In genomic region chr10:24503627-24504320, GRCh38 we compare ENCODE assay signal across 8 cellular contexts.
DNase-seq lines count a peak whose midpoint lies in the region; ATAC-seq and TF ChIP-seq lines count a peak whose summit lies in the region.

No MANE protein-coding gene starts in this region.

- H3K27ac Mint-ChIP-seq in GM23338 = no peak overlapping the region; the same call in 1 of the 2 replicates
- no peak overlapping the region for H3K27ac Mint-ChIP-seq in activated T-helper 17 cell treated with anti-CD3 and anti-CD28 coated beads, Interleukin-2, amount 50 U/mL, for 72 hours

- H3K4me3 ChIP-seq in GM23338 = no peak overlapping the region

- H3F3A ChIP-seq in GM23338 (replicated peaks; ENCODE audit: low read depth) = no peaks in the 10 kb centered on the region

- DNase-seq in SIG-M5 treated with dmso at 0.1 percent for 504 hours (lab: John Stamatoyannopoulos, UW; ENCODE audit: unreplicated experiment) (peak; percentile 5), SIG-M5 (lab: John Stamatoyannopoulos, UW) (no peak), GM23338 (ENCODE audit: low spot score) (peak; percentile 90), NAMALWA (ENCODE audit: low spot score) (peak; percentile 74), inferior parietal cortex (ENCODE audit: extremely low spot score) (peak; percentile 36), ureter (ENCODE audit: low spot score) (no peak)
- DNase-seq in stimulated activated naive CD8-positive, alpha-beta T cell treated with anti-CD3 and anti-CD28 coated beads, Interleukin-15, Interleukin-2, amounts not matched to agents 100 U/mL and 50 U/mL, for 24 hours = peak; percentile 43

- H3K36me3 Mint-ChIP-seq in GM23338 (ENCODE audit: low read depth) = peaks cover 4% of the 10 kb centered on the region; the same call in 1 of the 3 replicates
- H3K36me3 Mint-ChIP-seq in activated T-helper 17 cell treated with anti-CD3 and anti-CD28 coated beads, Interleukin-2, amount 50 U/mL, for 72 hours (ENCODE audit: low read depth) = no peaks in the 10 kb centered on the region

- H4K20me1 ChIP-seq in GM23338 (replicated peaks; ENCODE audit: insufficient read depth) = no peaks in the 10 kb centered on the region

- no peaks in the 10 kb centered on the region for H3K79me2 ChIP-seq in GM23338 (replicated peaks; ENCODE audit: insufficient read depth)

- H3K9me2 ChIP-seq in GM23338 (ENCODE audit: insufficient read depth) = no peaks in the 10 kb centered on the region

- no peak overlapping the region for H2AFZ ChIP-seq in GM23338

- peaks cover 4% of the 10 kb centered on the region; the same call in 1 of the 3 replicates for H3K9me3 Mint-ChIP-seq in GM23338
- no peaks in the 10 kb centered on the region for H3K9me3 Mint-ChIP-seq in activated T-helper 17 cell treated with anti-CD3 and anti-CD28 coated beads, Interleukin-2, amount 50 U/mL, for 72 hours

- H3K36me3 ChIP-seq in GM23338 (ENCODE audit: insufficient read depth) = no peaks in the 10 kb centered on the region

- peak; percentile 88 to 92 for TF ChIP-seq CTCF in GM23338 (conservative IDR thresholded peaks at IDR 0.05; ENCODE audit: low read depth in 2 of 2)

- peak; percentile 99 for ATAC-seq in GM23338
- peak; percentile 54 for ATAC-seq in activated T-helper 17 cell treated with anti-CD3 and anti-CD28 coated beads, Interleukin-2, amount 50 U/mL, for 72 hours (replicated peaks)
- peak; percentile 36 for ATAC-seq in stimulated activated naive CD8-positive, alpha-beta T cell treated with anti-CD3 and anti-CD28 coated beads, Interleukin-15, Interleukin-2, amounts not matched to agents 100 U/mL and 50 U/mL, for 24 hours

- no peaks in the 10 kb centered on the region for H3K27me3 ChIP-seq in GM23338 (ENCODE audit: insufficient read depth)

- peaks cover 5% of the 10 kb centered on the region; the same call in 2 of the 3 replicates for H3K4me1 Mint-ChIP-seq in GM23338
- H3K4me1 Mint-ChIP-seq in activated T-helper 17 cell treated with anti-CD3 and anti-CD28 coated beads, Interleukin-2, amount 50 U/mL, for 72 hours = no peaks in the 10 kb centered on the region

- H3K4me3 Mint-ChIP-seq in GM23338 = no peak overlapping the region
- H3K4me3 Mint-ChIP-seq in activated T-helper 17 cell treated with anti-CD3 and anti-CD28 coated beads, Interleukin-2, amount 50 U/mL, for 72 hours = no peak overlapping the region

- H3K27me3 Mint-ChIP-seq in GM23338 (ENCODE audit: insufficient read depth, low read depth, poor library complexity) = peaks cover 2% of the 10 kb centered on the region
- H3K27me3 Mint-ChIP-seq in activated T-helper 17 cell treated with anti-CD3 and anti-CD28 coated beads, Interleukin-2, amount 50 U/mL, for 72 hours = peaks cover 7% of the 10 kb centered on the region

- H3K4me1 ChIP-seq in GM23338 (ENCODE audit: insufficient read depth) = no peaks in the 10 kb centered on the region

- H3K4me2 ChIP-seq in GM23338 = no peak overlapping the region

- no peak overlapping the region for H3K27ac ChIP-seq in GM23338 (ENCODE audit: low read depth)

TF ChIP-seq in GM23338, 12 proteins besides CTCF, POLR2A, EP300 and RAD21 (continues in another document):
- TF ChIP-seq ZNF331 (CRISPR knock-in tag; IDR thresholded peaks at IDR 0.05; ENCODE audit: low read depth) = no peak
- TF ChIP-seq NANOG (IDR thresholded peaks at IDR 0.05; ENCODE audit: borderline replicate concordance) = no peak
- no peak for TF ChIP-seq CREB1 (CRISPR knock-in tag; IDR thresholded peaks at IDR 0.05; ENCODE audit: low read depth)
- no peak for TF ChIP-seq EZH2 (IDR thresholded peaks at IDR 0.05; ENCODE audit: low read depth, unreplicated experiment)
- TF ChIP-seq ETS1 (IDR thresholded peaks at IDR 0.05) = no peak
- no peak for TF ChIP-seq ZNF114 (CRISPR knock-in tag; IDR thresholded peaks at IDR 0.05)
- no peak for TF ChIP-seq STAT1 (IDR thresholded peaks at IDR 0.05; ENCODE audit: unreplicated experiment)
- TF ChIP-seq ZNF462 (CRISPR knock-in tag; IDR thresholded peaks at IDR 0.05) = no peak

Comparison
In these comparisons a context has a peak if more than half of its experiments do, and no peak if none do; other contexts are left out.
1. DNase-seq: peak in SIG-M5 treated with dmso at 0.1 percent for 504 hours (single experiment), GM23338 (single experiment), NAMALWA (single experiment), inferior parietal cortex (single experiment) and stimulated activated naive CD8-positive, alpha-beta T cell treated with anti-CD3 and anti-CD28 coated beads, Interleukin-15, Interleukin-2, amounts not matched to agents 100 U/mL and 50 U/mL, for 24 hours (single experiment); none in SIG-M5 (single experiment) and ureter (single experiment).
2. ATAC-seq: peak in every context shown above with its lines; median percentile 99 in GM23338; 54 in activated T-helper 17 cell treated with anti-CD3 and anti-CD28 coated beads, Interleukin-2, amount 50 U/mL, for 72 hours; 36 in stimulated activated naive CD8-positive, alpha-beta T cell treated with anti-CD3 and anti-CD28 coated beads, Interleukin-15, Interleukin-2, amounts not matched to agents 100 U/mL and 50 U/mL, for 24 hours.